10 cellular contexts compared by ENCODE assay signal in genomic region chr5:220008-220407, GRCh38. TPM values are rescaled to one million over a fixed set of nuclear protein-coding genes. Genes with fewer than 3 reads are reported as not detected.
DNase-seq lines count a peak whose midpoint lies in the region; ATAC-seq, FAIRE-seq and TF ChIP-seq lines count a peak whose summit lies in the region.
"Had no signal": no experiment of that assay in that cellular context is flagged by ENCODE, and none has a peak within 500 bp of the region (broad histone marks: within the 10 kb centered on the region; RNA-seq: fewer than 3 reads in every experiment).

No MANE protein-coding gene starts in this region.

- H3K27me3 ChIP-seq in right atrium auricular region (no peaks in the 10 kb centered on the region), uterus (no peaks in the 10 kb centered on the region)

- intact Hi-C loops in Right ventricle myocardium superior (cut with DNase I) = no loop called here
- intact Hi-C loops in kidney (cut with DNase I) = no loop called here
- intact Hi-C loops in uterus (cut with DNase I; ENCODE audit: low total_unique reads) = no loop called here
- intact Hi-C loops in posterior cingulate gyrus (cut with DNase I) = no loop called here

- H3K9ac ChIP-seq in kidney (ENCODE audit: low read length in 2 of 2) = peak overlapping the region; percentile 46 to 89

- H3K4me3 ChIP-seq in right atrium auricular region (peak overlapping the region; percentile 95 to 99), kidney (ENCODE audit: low read length in 2 of 2) (peak overlapping the region; percentile 72 to 88), uterus (peak overlapping the region; percentile 85 to 87)

- H3K27ac Mint-ChIP-seq in T-helper 2 cell treated with Interferon-gamma antibody and Interleukin-4, amounts not matched to agents 5 μg/mL and 100 μg/mL, for 36 hours = peak overlapping the region; percentile 94

- FAIRE-seq in kidney (lab: Jason Lieb, UNC) = no peak
- FAIRE-seq: bronchial epithelial cell, GM18507 had no signal

- H3K4me1 Mint-ChIP-seq in T-helper 2 cell treated with Interferon-gamma antibody and Interleukin-4, amounts not matched to agents 5 μg/mL and 100 μg/mL, for 36 hours (ENCODE audit: low read depth) = peaks cover 35% of the 10 kb centered on the region

- no peak for TF ChIP-seq POLR2A in uterus (IDR thresholded peaks at IDR 0.05)

- H3K27me3 Mint-ChIP-seq in T-helper 2 cell treated with Interferon-gamma antibody and Interleukin-4, amounts not matched to agents 5 μg/mL and 100 μg/mL, for 36 hours (ENCODE audit: low read depth) = no peaks in the 10 kb centered on the region

- H3K4me3 Mint-ChIP-seq in T-helper 2 cell treated with Interferon-gamma antibody and Interleukin-4, amounts not matched to agents 5 μg/mL and 100 μg/mL, for 36 hours = peak overlapping the region; percentile 98

- ATAC-seq in Right ventricle myocardium superior (ENCODE audit: poor library complexity) (no peak), GM19035 (IDR thresholded peaks at IDR 0.05; ENCODE audit: unreplicated experiment) (no peak)

- peaks cover 14% of the 10 kb centered on the region for H3K36me3 ChIP-seq in right atrium auricular region
- H3K36me3 ChIP-seq in kidney (ENCODE audit: control insufficient read depth in 1 of 2, insufficient read depth in 2 of 2, low read length in 2 of 2) = peaks cover 4 to 14% of the 10 kb centered on the region in 2 donors
- H3K36me3 ChIP-seq in uterus = no peaks in the 10 kb centered on the region

- DNase-seq in right atrium auricular region (ENCODE audit: low spot score) = no peak
- DNase-seq in Right ventricle myocardium superior = no peak
- no peak for DNase-seq in T-helper 2 cell treated with Interferon-gamma antibody and Interleukin-4, amounts not matched to agents 5 μg/mL and 100 μg/mL, for 36 hours (ENCODE audit: low spot score)
- DNase-seq in kidney = no peak
- DNase-seq in uterus = no peak
- no peak for DNase-seq in posterior cingulate gyrus
- DNase-seq in mesenteric fat pad (ENCODE audit: low spot score) = no peak

- peaks cover 34% of the 10 kb centered on the region for H3K36me3 Mint-ChIP-seq in T-helper 2 cell treated with Interferon-gamma antibody and Interleukin-4, amounts not matched to agents 5 μg/mL and 100 μg/mL, for 36 hours (ENCODE audit: low read depth)

- no peaks in the 10 kb centered on the region for H3K9me3 Mint-ChIP-seq in T-helper 2 cell treated with Interferon-gamma antibody and Interleukin-4, amounts not matched to agents 5 μg/mL and 100 μg/mL, for 36 hours

- H3K27ac ChIP-seq in right atrium auricular region = peak overlapping the region; percentile 97 to 98
- peak overlapping the region in 1 of 2 donors; percentile 34 for H3K27ac ChIP-seq in kidney (ENCODE audit: low read depth in 2 of 2, low read length in 2 of 2)
- peak overlapping the region in 1 of 2 donors; percentile 89 for H3K27ac ChIP-seq in uterus

- TF ChIP-seq CTCF in right atrium auricular region (IDR thresholded peaks at IDR 0.05) = no peak
- no peak for TF ChIP-seq CTCF in kidney (IDR thresholded peaks at IDR 0.05; ENCODE audit: borderline replicate concordance, extremely low read depth, insufficient read depth)
- TF ChIP-seq CTCF in uterus (IDR thresholded peaks at IDR 0.05) = no peak

- H3K9me3 ChIP-seq in right atrium auricular region (no peaks in the 10 kb centered on the region), kidney (ENCODE audit: control insufficient read depth in 1 of 2, low read length in 2 of 2) (no peaks in the 10 kb centered on the region), uterus (no peaks in the 10 kb centered on the region)

- peaks cover 0 to 38% of the 10 kb centered on the region in 2 donors for H3K4me1 ChIP-seq in right atrium auricular region
- H3K4me1 ChIP-seq in kidney (ENCODE audit: control insufficient read depth in 1 of 2, insufficient read depth in 1 of 2, low read depth in 1 of 2, low read length in 2 of 2) = peaks cover 0 to 9% of the 10 kb centered on the region in 2 donors
- peaks cover 0 to 2% of the 10 kb centered on the region in 2 donors for H3K4me1 ChIP-seq in uterus

RNA-seq across cellular contexts. Expression of gene SDHA, which starts 1.9 kb away (rescaled TPM):
- 100 to 1,000 TPM; 242 to 366 TPM for total RNA-seq in right atrium auricular region
- total RNA-seq in Right ventricle myocardium superior = 837 TPM
- 135 TPM for total RNA-seq in kidney
- 256 TPM for polyA plus RNA-seq in kidney (ENCODE audit: insufficient read depth, low read depth, low replicate concordance)
- total RNA-seq in uterus = 10 to 100 TPM; 39.1 to 97.1 (median 65.4) TPM
- 112 TPM for total RNA-seq in mesenteric fat pad

RNA-seq across cellular contexts. Expression of gene CCDC127, which starts 2.1 kb away (rescaled TPM):
- total RNA-seq in right atrium auricular region (1 to 10 TPM; 5.6 to 7.1 TPM), Right ventricle myocardium superior (8.1 TPM), kidney (5.9 TPM), uterus (10 to 100 TPM in 1 of 4 donors, 1 to 10 TPM in 3; 2.6 to 10.2 (median 6.0) TPM), mesenteric fat pad (6.5 TPM)
- 3.2 TPM for polyA plus RNA-seq in kidney (ENCODE audit: insufficient read depth, low read depth, low replicate concordance)

RNA-seq across cellular contexts. Expression of gene LRRC14B, which starts 28.7 kb away (rescaled TPM):
- 10 to 100 TPM in 1 of 2 donors, 1 to 10 TPM in 1; 7.7 to 51.0 TPM for total RNA-seq in right atrium auricular region
- 103 TPM for total RNA-seq in Right ventricle myocardium superior
- not detected for total RNA-seq in kidney
- not detected for polyA plus RNA-seq in kidney (ENCODE audit: insufficient read depth, low read depth, low replicate concordance)
- total RNA-seq in uterus = not detected
- not detected for total RNA-seq in mesenteric fat pad
- total RNA-seq: bronchial epithelial cell had no signal

RNA-seq across cellular contexts. Expression of gene PDCD6, which starts 51.4 kb away (rescaled TPM):
- total RNA-seq in right atrium auricular region (10 to 100 TPM; 38.1 to 46.1 TPM), Right ventricle myocardium superior (32.4 TPM), kidney (89.6 TPM), uterus (10 to 100 TPM; 73.1 to 85.9 (median 79.7) TPM), mesenteric fat pad (66.7 TPM)
- 125 TPM for polyA plus RNA-seq in kidney (ENCODE audit: insufficient read depth, low read depth, low replicate concordance)
